ENCODE assay signal across 8 cellular contexts in the genomic region with DNA sequence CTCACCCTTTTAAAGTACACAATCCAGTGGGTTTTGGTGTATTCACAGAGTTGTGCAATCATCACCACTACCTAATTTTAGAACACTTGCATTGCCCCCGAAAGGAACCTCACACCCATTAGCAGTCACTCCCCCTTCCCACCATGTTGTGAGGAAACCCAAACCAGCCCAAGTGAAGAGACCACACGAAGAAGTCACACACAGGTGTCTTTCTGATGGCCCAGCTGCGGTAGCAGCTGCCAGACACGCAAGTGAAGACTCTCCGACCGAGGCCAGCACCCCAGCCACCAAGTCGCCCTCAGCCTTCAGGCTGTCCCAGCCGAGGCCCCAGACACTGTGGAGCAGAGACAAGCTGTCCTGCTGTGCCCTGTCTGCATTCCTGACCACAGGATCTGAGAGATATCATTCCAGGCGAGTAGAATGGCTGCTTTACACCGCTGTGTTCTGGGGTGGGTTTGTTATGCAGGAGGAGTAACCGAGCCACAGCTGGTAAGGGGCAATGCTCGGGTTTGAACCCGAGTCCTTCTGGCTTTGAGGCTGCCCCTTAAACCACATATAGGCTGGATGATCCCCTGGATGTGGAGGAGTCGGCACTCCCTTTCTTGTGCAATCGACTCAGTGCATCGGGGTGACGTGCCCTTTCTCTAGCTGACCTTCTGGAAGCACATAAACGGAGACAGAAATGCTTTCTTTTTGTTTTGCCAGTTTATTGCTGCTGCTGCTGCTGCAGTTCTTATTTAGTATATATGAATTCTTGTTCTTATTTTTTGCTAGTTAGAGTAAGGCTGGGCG. TPM values are rescaled to one million over a fixed set of nuclear protein-coding genes. Genes with fewer than 3 reads are reported as not detected.
DNase-seq lines count a peak whose midpoint lies in the region; ATAC-seq and TF ChIP-seq lines count a peak whose summit lies in the region.

No MANE protein-coding gene starts in this region.

- no peaks in the 10 kb centered on the region for H3K9me3 ChIP-seq in A673 (ENCODE audit: low read depth, low read length, poor library complexity, severe bottlenecking)
- H3K9me3 ChIP-seq in SK-N-MC (ENCODE audit: low read depth, low read length): no peaks in the 10 kb centered on the region
- H3K9me3 ChIP-seq in left ventricle myocardium inferior (replicated peaks): no peaks in the 10 kb centered on the region

- TF ChIP-seq CTCF in A673 (conservative IDR thresholded peaks at IDR 0.05; ENCODE audit: low read depth, low read length) (no peak), left ventricle myocardium inferior (IDR thresholded peaks at IDR 0.05; ENCODE audit: borderline replicate concordance) (no peak)

- CTCF ChIA-PET in A673 (lab: Charles Lee): interaction anchor here (0.8 kb wide), 1 partner anchor 272 kb away, joined by 4 read pairs; no protein-coding TSS in a partner anchor

- no peaks in the 10 kb centered on the region for H3K36me3 ChIP-seq in A673 (ENCODE audit: insufficient read depth, low read length, poor library complexity, severe bottlenecking)
- no peaks in the 10 kb centered on the region for H3K36me3 ChIP-seq in SK-N-MC (ENCODE audit: insufficient read depth, low read length)
- no peaks in the 10 kb centered on the region for H3K36me3 ChIP-seq in left ventricle myocardium inferior

- H3K27ac ChIP-seq in A673 (ENCODE audit: low read depth, low read length, poor library complexity, severe bottlenecking) (peak overlapping the region; percentile 83), SK-N-MC (peak overlapping the region; percentile 97), left ventricle myocardium inferior (replicated peaks) (peak overlapping the region; percentile 67)

- DNase-seq in A673 (ENCODE audit: low spot score) (peak; percentile 51), SK-N-MC (ENCODE audit: low read depth, low spot score) (peak; percentile 83), left ventricle myocardium inferior (no peak), medulla oblongata (ENCODE audit: extremely low spot score) (no peak)
- peak; percentile 9 for DNase-seq in stimulated activated CD8-positive, alpha-beta memory T cell treated with anti-CD3 and anti-CD28 coated beads, Interleukin-4, amount 100 ng/mL, for 24 hours (ENCODE audit: low read depth)
- DNase-seq in stimulated activated CD4-positive, alpha-beta T cell treated with anti-CD3 and anti-CD28 coated beads, Interleukin-4, amount 100 ng/mL, for 4 hours: no peak

- POLR2A ChIA-PET in A673 (lab: Charles Lee; ENCODE audit: low non-redundant PET): interaction anchor here (0.6 kb wide), 1 partner anchor 72 kb away, joined by 7 read pairs; no protein-coding TSS in a partner anchor

- peak overlapping the region; percentile 75 for H3K9ac ChIP-seq in SK-N-MC (ENCODE audit: insufficient read length)

- H3K27me3 ChIP-seq in A673 (replicated peaks; ENCODE audit: insufficient read depth, low read depth, low read length, poor library complexity): no peaks in the 10 kb centered on the region
- H3K27me3 ChIP-seq in left ventricle myocardium inferior (ENCODE audit: low read depth): no peaks in the 10 kb centered on the region

- BruUV-seq in A673 (replicated peaks; lab: Mats Ljungman, UMichigan): TSS peak; percentile 71

- ATAC-seq in GM18870 (IDR thresholded peaks at IDR 0.05; ENCODE audit: unreplicated experiment): peak; percentile 76
- ATAC-seq in HG03060 (IDR thresholded peaks at IDR 0.05; ENCODE audit: low read depth, unreplicated experiment): peak; percentile 61

- peak overlapping the region; percentile 16 for H3K4me3 ChIP-seq in A673 (ENCODE audit: low read depth, low read length, poor library complexity, severe bottlenecking)
- peak overlapping the region; percentile 83 for H3K4me3 ChIP-seq in SK-N-MC
- peak overlapping the region; percentile 46 for H3K4me3 ChIP-seq in left ventricle myocardium inferior

- H3K4me1 ChIP-seq in A673 (ENCODE audit: insufficient read depth, low read length, poor library complexity, severe bottlenecking) (peaks cover 28% of the 10 kb centered on the region), left ventricle myocardium inferior (peaks cover 30% of the 10 kb centered on the region)

- intact Hi-C loops in A673 (cut with micrococcal nuclease; ENCODE audit: unreplicated experiment) (loop anchor here (5.0 kb wide), 1 partner anchor 326 kb away; no protein-coding TSS in a partner anchor), left ventricle myocardium inferior (cut with micrococcal nuclease) (no loop called here)

RNA-seq across cellular contexts. Expression of a gene that starts 59.0 kb away (rescaled TPM):
- total RNA-seq in A673 (2021) (47.4 and 47.8 TPM in 2 replicates), left ventricle myocardium inferior (25.7 TPM)

Comparison
In these comparisons a context has a peak if more than half of its experiments do, and no peak if none do; other contexts are left out.
1. DNase-seq: peak in A673 (single experiment), SK-N-MC (single experiment) and stimulated activated CD8-positive, alpha-beta memory T cell treated with anti-CD3 and anti-CD28 coated beads, Interleukin-4, amount 100 ng/mL, for 24 hours (single experiment); none in left ventricle myocardium inferior (single experiment), stimulated activated CD4-positive, alpha-beta T cell treated with anti-CD3 and anti-CD28 coated beads, Interleukin-4, amount 100 ng/mL, for 4 hours (0 of 2) and medulla oblongata (single experiment).
2. H3K4me3 ChIP-seq: peak in every context shown above with its lines; median percentile 83 in SK-N-MC; 46 in left ventricle myocardium inferior; 16 in A673.
3. Peak in every context shown above with its lines, with median percentiles within 50 percentile points of each other: H3K27ac ChIP-seq.